1 cellular context compared by ENCODE assay signal in the genomic region with DNA sequence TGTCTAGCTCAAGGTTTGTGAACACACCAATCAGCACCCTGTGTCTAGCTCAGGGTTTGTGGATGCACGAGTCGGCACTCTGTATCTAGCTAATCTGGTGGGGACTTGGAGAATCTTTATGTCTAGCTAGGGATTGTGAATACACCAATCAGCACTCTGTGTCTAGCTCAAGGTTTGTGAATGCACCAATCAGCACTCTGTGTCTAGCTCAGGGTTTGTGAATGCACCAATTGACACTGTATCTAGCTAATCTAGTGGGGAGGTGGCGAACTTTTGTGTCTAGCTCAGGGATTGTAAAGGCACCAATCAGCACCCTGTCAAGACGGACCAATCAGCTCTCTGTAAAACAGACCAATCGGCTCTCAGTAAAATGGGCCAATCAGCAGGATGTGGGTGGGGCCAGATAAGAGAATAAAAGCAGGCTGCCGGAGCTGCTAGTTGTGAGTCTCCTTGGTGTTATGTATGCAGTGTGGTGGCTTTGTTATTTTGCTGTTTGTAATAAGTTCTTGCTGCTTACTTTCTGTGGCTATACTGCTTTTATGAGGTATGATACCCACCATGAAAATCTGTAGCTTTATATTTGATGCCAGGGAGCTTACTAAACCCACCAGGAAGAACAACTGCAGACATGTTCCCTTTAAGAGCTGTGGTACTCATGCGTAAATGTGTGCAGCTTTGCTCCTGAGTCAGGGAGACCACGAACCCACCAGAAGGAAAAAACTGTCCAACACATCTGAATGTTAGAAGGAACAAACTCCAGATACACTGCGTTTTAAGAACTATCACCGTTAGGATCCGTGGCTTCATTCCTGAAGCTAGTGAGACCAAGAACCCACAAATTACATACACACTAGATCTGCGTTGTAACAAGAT. TPM values are rescaled to one million over a fixed set of nuclear protein-coding genes. Genes with fewer than 3 reads are reported as not detected.
"Had no signal": no experiment of that assay in that cellular context is flagged by ENCODE, and none has a peak within 500 bp of the region (broad histone marks: within the 10 kb centered on the region; RNA-seq: fewer than 3 reads in every experiment).

No MANE protein-coding gene starts in this region.

RNA-seq across cellular contexts. Expression of a gene that starts 20.9 kb away (rescaled TPM):
- total RNA-seq: OCI-LY7 had no signal
